Comparison of ENCODE assay signal across 1 cellular context in genomic region chr3:50194128-50194902, GRCh38.
A peak's percentile ranks its signal among the peaks of the same experiment; 100 is the strongest.
TF ChIP-seq lines count a peak whose summit lies in the region.

No MANE protein-coding gene starts in this region.

TF ChIP-seq in WTC11, 78 proteins besides CTCF, POLR2A, EP300 and RAD21 (continued from another document and continues in another):
- 0 out of 2 replicates have a peak, but pooled peaks have one; percentile 43 for TF ChIP-seq E2F1 (CRISPR knock-in tag; IDR thresholded peaks at IDR 0.05)
- TF ChIP-seq NR2C2 (CRISPR knock-in tag; IDR thresholded peaks at IDR 0.05) = no peak
- no peak for TF ChIP-seq ZNF671 (CRISPR knock-in tag; IDR thresholded peaks at IDR 0.05)
- no peak for TF ChIP-seq ZNF281 (CRISPR knock-in tag; IDR thresholded peaks at IDR 0.05)
- TF ChIP-seq PRDM15 (CRISPR knock-in tag; IDR thresholded peaks at IDR 0.05) = no peak
- 0 out of 2 replicates have a peak, but pooled peaks have one; percentile 24 for TF ChIP-seq CREB1 (CRISPR knock-in tag; IDR thresholded peaks at IDR 0.05)
- TF ChIP-seq ATF1 (CRISPR knock-in tag; IDR thresholded peaks at IDR 0.05) = no peak
- TF ChIP-seq ZNF532 (CRISPR knock-in tag; IDR thresholded peaks at IDR 0.05; ENCODE audit: borderline replicate concordance) = no peak
- no peak for TF ChIP-seq AFF4 (CRISPR knock-in tag; IDR thresholded peaks at IDR 0.05; ENCODE audit: borderline replicate concordance)
- peak; percentile 72; the same call in 1 of the 2 replicates for TF ChIP-seq MYBL2 (CRISPR knock-in tag; IDR thresholded peaks at IDR 0.05)
- TF ChIP-seq JAZF1 (CRISPR knock-in tag; IDR thresholded peaks at IDR 0.05) = no peak
- TF ChIP-seq ZNF121 (CRISPR knock-in tag; IDR thresholded peaks at IDR 0.05) = no peak
- TF ChIP-seq ATF3 (CRISPR knock-in tag; conservative IDR thresholded peaks at IDR 0.05) = no peak
- no peak for TF ChIP-seq ATF2 (CRISPR knock-in tag; IDR thresholded peaks at IDR 0.05; ENCODE audit: borderline replicate concordance, low read depth)
- TF ChIP-seq HMGXB4 (CRISPR knock-in tag; IDR thresholded peaks at IDR 0.05) = peak; percentile 77; the same call in 1 of the 2 replicates
- no peak for TF ChIP-seq CREM (CRISPR knock-in tag; IDR thresholded peaks at IDR 0.05)
- TF ChIP-seq IRF1 (CRISPR knock-in tag; IDR thresholded peaks at IDR 0.05) = no peak
- no peak for TF ChIP-seq ERG (CRISPR knock-in tag; IDR thresholded peaks at IDR 0.05)
- TF ChIP-seq CDX4 (CRISPR knock-in tag; IDR thresholded peaks at IDR 0.05; ENCODE audit: borderline replicate concordance) = no peak
- TF ChIP-seq NFATC4 (CRISPR knock-in tag; IDR thresholded peaks at IDR 0.05) = no peak
- TF ChIP-seq GRHL2 (CRISPR knock-in tag; IDR thresholded peaks at IDR 0.05; ENCODE audit: insufficient replicate concordance, severe bottlenecking) = no peak
- no peak for TF ChIP-seq IRF2 (CRISPR knock-in tag; IDR thresholded peaks at IDR 0.05; ENCODE audit: borderline replicate concordance, low read depth)
- TF ChIP-seq CBFB (CRISPR knock-in tag; IDR thresholded peaks at IDR 0.05; ENCODE audit: low read depth) = no peak
- no peak for TF ChIP-seq ATF6 (CRISPR knock-in tag; IDR thresholded peaks at IDR 0.05)
- TF ChIP-seq FOXP1 (CRISPR knock-in tag; IDR thresholded peaks at IDR 0.05; ENCODE audit: borderline replicate concordance) = no peak; the same call in none of the 2 replicates
- no peak for TF ChIP-seq FOXJ3 (CRISPR knock-in tag; IDR thresholded peaks at IDR 0.05; ENCODE audit: borderline replicate concordance)
